22 cellular contexts compared by ENCODE assay signal in genomic region chr2:209610631-209611030, GRCh38.
"Had no signal": no experiment of that assay in that cellular context is flagged by ENCODE, and none has a peak within 500 bp of the region (broad histone marks: within the 10 kb centered on the region; RNA-seq: fewer than 3 reads in every experiment).

No MANE protein-coding gene starts in this region.

- ATAC-seq: HepG2, Panc1, SK-N-SH treated with all-trans-retinoic acid at 6 μM for 48 hours, T-helper 17 cell had no signal

- DNase-seq: IMR-90, Karpas-422, KG1, MG63, NCI-H1092, NCI-H1417, NCI-H1436 treated with DMSO at 0.1 percent for 48 hours, NCI-H1694, NCI-H1930, NCI-H2081, NCI-H226, NCI-H446, NCI-H510A, NCI-H524 treated with DMSO at 0.1 percent for 48 hours, NCI-H69, NCI-H774, SHP77, T-helper 1 cell, T-helper 17 cell had no signal
